Comparison of ENCODE assay signal across 8 cellular contexts in genomic region chr19:48624067-48624594, GRCh38. TPM values are rescaled to one million over a fixed set of nuclear protein-coding genes. Genes with fewer than 3 reads are reported as not detected.
DNase-seq lines count a peak whose midpoint lies in the region; ATAC-seq and TF ChIP-seq lines count a peak whose summit lies in the region.

No MANE protein-coding gene starts in this region.

- H3K27me3 ChIP-seq in Karpas-422 (ENCODE audit: low read length) (no peaks in the 10 kb centered on the region), foreskin keratinocyte (no peaks in the 10 kb centered on the region), neuron (ENCODE audit: insufficient read depth, low read length) (no peaks in the 10 kb centered on the region), stomach smooth muscle (ENCODE audit: control insufficient read depth in 1 of 2, insufficient read depth in 2 of 2, low read length in 2 of 2) (no peaks in the 10 kb centered on the region)

- H4K20me1 ChIP-seq in Karpas-422 (ENCODE audit: insufficient read depth, low read depth, low read length) = peaks cover 6% of the 10 kb centered on the region; the same call in 1 of the 2 replicates

- peak overlapping the region; percentile 95 for H3K27ac Mint-ChIP-seq in activated naive CD4-positive, alpha-beta T cell treated with anti-CD3 and anti-CD28 coated beads for 36 hours

- H3K4me1 Mint-ChIP-seq in activated naive CD4-positive, alpha-beta T cell treated with anti-CD3 and anti-CD28 coated beads for 36 hours (ENCODE audit: low read depth) = peaks cover 50% of the 10 kb centered on the region

- peak overlapping the region; percentile 86 for H3K4me2 ChIP-seq in Karpas-422 (ENCODE audit: low read depth, low read length, poor library complexity, severe bottlenecking)

- H3K4me3 ChIP-seq in Karpas-422 (ENCODE audit: low read length) = peak overlapping the region; percentile 93
- peak overlapping the region; percentile 63 for H3K4me3 ChIP-seq in neuron (ENCODE audit: low read length)
- peak overlapping the region; percentile 60 to 75 for H3K4me3 ChIP-seq in stomach smooth muscle (ENCODE audit: low read length in 2 of 2)

- DNase-seq in COR-L47 (lab: John Stamatoyannopoulos, UW) (peak; percentile 98), Karpas-422 (peak; percentile 99), SHP77 treated with DMSO at 0.1 percent for 48 hours (lab: John Stamatoyannopoulos, UW) (peak; percentile 96), foreskin keratinocyte (peak; percentile 83 to 87)
- peak; percentile 98 for DNase-seq in activated naive CD4-positive, alpha-beta T cell treated with anti-CD3 and anti-CD28 coated beads for 36 hours

- ATAC-seq in GM21526 (IDR thresholded peaks at IDR 0.05; ENCODE audit: low FRiP score, unreplicated experiment) (peak; percentile 51), foreskin keratinocyte (peak; percentile 84)

- intact Hi-C loops in activated naive CD4-positive, alpha-beta T cell treated with anti-CD3 and anti-CD28 coated beads for 36 hours (cut with micrococcal nuclease) = loop anchor here (1.0 kb wide), 1 partner anchor 13 kb away; the partner anchor contains the start of gene DBP

- H3K9me2 ChIP-seq in Karpas-422 (replicated peaks; ENCODE audit: insufficient read depth, low read length) = no peaks in the 10 kb centered on the region

- no peaks in the 10 kb centered on the region for H3K9me3 ChIP-seq in Karpas-422 (ENCODE audit: low read length)
- no peaks in the 10 kb centered on the region for H3K9me3 ChIP-seq in neuron (ENCODE audit: low read length)
- H3K9me3 ChIP-seq in stomach smooth muscle (ENCODE audit: control insufficient read depth in 2 of 2, low read length in 2 of 2) = no peaks in the 10 kb centered on the region

- peaks cover 25% of the 10 kb centered on the region for H3K36me3 Mint-ChIP-seq in activated naive CD4-positive, alpha-beta T cell treated with anti-CD3 and anti-CD28 coated beads for 36 hours (ENCODE audit: low read depth)

- peaks cover 32% of the 10 kb centered on the region for H3K79me2 ChIP-seq in Karpas-422 (ENCODE audit: low read length)

- no peak overlapping the region; the same call in 1 of the 2 replicates for H3K27ac ChIP-seq in Karpas-422 (ENCODE audit: low read length)
- H3K27ac ChIP-seq in foreskin keratinocyte = peak overlapping the region; percentile 34
- peak overlapping the region; percentile 85 for H3K27ac ChIP-seq in stomach smooth muscle (ENCODE audit: low read length)

- no peaks in the 10 kb centered on the region for H3K9me3 Mint-ChIP-seq in activated naive CD4-positive, alpha-beta T cell treated with anti-CD3 and anti-CD28 coated beads for 36 hours

- H3K4me1 ChIP-seq in Karpas-422 (ENCODE audit: low read length) (peaks cover 35% of the 10 kb centered on the region), foreskin keratinocyte (peaks cover 4% of the 10 kb centered on the region), neuron (ENCODE audit: insufficient read depth, low read length) (peaks cover 28% of the 10 kb centered on the region), stomach smooth muscle (ENCODE audit: control insufficient read depth, insufficient read depth, low read length) (peaks cover 34% of the 10 kb centered on the region)

- H2AFZ ChIP-seq in Karpas-422 (ENCODE audit: low read length) (no peak overlapping the region), neuron (ENCODE audit: low read depth, low read length) (no peak overlapping the region)

- no peaks in the 10 kb centered on the region for H3K27me3 Mint-ChIP-seq in activated naive CD4-positive, alpha-beta T cell treated with anti-CD3 and anti-CD28 coated beads for 36 hours (ENCODE audit: low read depth)

- H3K36me3 ChIP-seq in Karpas-422 (ENCODE audit: insufficient read depth, low read length) (peaks cover 3% of the 10 kb centered on the region; the same call in 1 of the 2 replicates), neuron (ENCODE audit: insufficient read depth, low read length) (peaks cover 8% of the 10 kb centered on the region), stomach smooth muscle (ENCODE audit: control insufficient read depth in 2 of 2, insufficient read depth in 2 of 2, low read length in 2 of 2) (no peaks in the 10 kb centered on the region)

- H3K9ac ChIP-seq in Karpas-422 (ENCODE audit: low read length) = peak overlapping the region; percentile 88
- H3K9ac ChIP-seq in stomach smooth muscle (ENCODE audit: low read length in 2 of 2) = peak overlapping the region; percentile 62 to 80

- CTCF ChIA-PET in activated naive CD4-positive, alpha-beta T cell treated with anti-CD3 and anti-CD28 coated beads for 36 hours (lab: Charles Lee) = interaction anchor here (1.0 kb wide), 1 partner anchor 35 kb away, joined by 3 read pairs; no protein-coding TSS in a partner anchor

- TF ChIP-seq CTCF in foreskin keratinocyte (conservative IDR thresholded peaks at IDR 0.05) = no peak

- H3K4me3 Mint-ChIP-seq in activated naive CD4-positive, alpha-beta T cell treated with anti-CD3 and anti-CD28 coated beads for 36 hours = peak overlapping the region; percentile 79

RNA-seq across cellular contexts. Expression of gene SPHK2, which starts 4.8 kb away (rescaled TPM):
- total RNA-seq in Karpas-422 (2014; rRNA removed; shearing (Covaris generic); ENCODE audit: low replicate concordance) = 23.0 and 30.6 TPM in 2 replicates
- total RNA-seq in activated naive CD4-positive, alpha-beta T cell treated with anti-CD3 and anti-CD28 coated beads for 36 hours = 10 to 100 TPM; 20.1 to 20.6 TPM
- total RNA-seq in foreskin keratinocyte = 6.9 and 8.8 TPM in 2 replicates
- 7.7 and 9.6 TPM in 2 replicates for polyA plus RNA-seq in foreskin keratinocyte

RNA-seq across cellular contexts. Expression of gene RPL18, which starts 5.2 kb away (rescaled TPM):
- 3,031 and 4,148 TPM in 2 replicates for total RNA-seq in Karpas-422 (2014; rRNA removed; shearing (Covaris generic); ENCODE audit: low replicate concordance)
- 1,000 to 10,000 TPM; 2,373 to 2,473 TPM for total RNA-seq in activated naive CD4-positive, alpha-beta T cell treated with anti-CD3 and anti-CD28 coated beads for 36 hours
- total RNA-seq in foreskin keratinocyte = 1,924 and 1,965 TPM in 2 replicates
- 2,287 and 2,314 TPM in 2 replicates for polyA plus RNA-seq in foreskin keratinocyte

RNA-seq across cellular contexts. Expression of gene FAM83E, which starts 9.3 kb away (rescaled TPM):
- total RNA-seq in Karpas-422 (2014; rRNA removed; shearing (Covaris generic); ENCODE audit: low replicate concordance) = 1.0 and 1.2 TPM in 2 replicates
- 1 to 10 TPM; 2.0 TPM for total RNA-seq in activated naive CD4-positive, alpha-beta T cell treated with anti-CD3 and anti-CD28 coated beads for 36 hours
- 0.48 and 0.67 TPM in 2 replicates for total RNA-seq in foreskin keratinocyte
- 0.12 and 0.24 TPM in 2 replicates for polyA plus RNA-seq in foreskin keratinocyte

RNA-seq across cellular contexts. Expression of gene DBP, which starts 13.0 kb away (rescaled TPM):
- total RNA-seq in Karpas-422 (2014; rRNA removed; shearing (Covaris generic); ENCODE audit: low replicate concordance) = 8.5 and 16.4 TPM in 2 replicates
- total RNA-seq in activated naive CD4-positive, alpha-beta T cell treated with anti-CD3 and anti-CD28 coated beads for 36 hours = 1 to 10 TPM; 7.8 to 9.7 TPM
- total RNA-seq in foreskin keratinocyte = 3.0 and 3.7 TPM in 2 replicates
- 4.6 and 6.2 TPM in 2 replicates for polyA plus RNA-seq in foreskin keratinocyte

RNA-seq across cellular contexts. Expression of gene SPACA4, which starts 17.6 kb away (rescaled TPM):
- total RNA-seq in Karpas-422 (2014; rRNA removed; shearing (Covaris generic); ENCODE audit: low replicate concordance) = not detected in 2 replicates
- total RNA-seq in activated naive CD4-positive, alpha-beta T cell treated with anti-CD3 and anti-CD28 coated beads for 36 hours = not detected
- not detected in 2 replicates for total RNA-seq in foreskin keratinocyte
- polyA plus RNA-seq in foreskin keratinocyte = not detected in 2 replicates
